Comparison of ENCODE assay signal across 1 cellular context in the genomic region with DNA sequence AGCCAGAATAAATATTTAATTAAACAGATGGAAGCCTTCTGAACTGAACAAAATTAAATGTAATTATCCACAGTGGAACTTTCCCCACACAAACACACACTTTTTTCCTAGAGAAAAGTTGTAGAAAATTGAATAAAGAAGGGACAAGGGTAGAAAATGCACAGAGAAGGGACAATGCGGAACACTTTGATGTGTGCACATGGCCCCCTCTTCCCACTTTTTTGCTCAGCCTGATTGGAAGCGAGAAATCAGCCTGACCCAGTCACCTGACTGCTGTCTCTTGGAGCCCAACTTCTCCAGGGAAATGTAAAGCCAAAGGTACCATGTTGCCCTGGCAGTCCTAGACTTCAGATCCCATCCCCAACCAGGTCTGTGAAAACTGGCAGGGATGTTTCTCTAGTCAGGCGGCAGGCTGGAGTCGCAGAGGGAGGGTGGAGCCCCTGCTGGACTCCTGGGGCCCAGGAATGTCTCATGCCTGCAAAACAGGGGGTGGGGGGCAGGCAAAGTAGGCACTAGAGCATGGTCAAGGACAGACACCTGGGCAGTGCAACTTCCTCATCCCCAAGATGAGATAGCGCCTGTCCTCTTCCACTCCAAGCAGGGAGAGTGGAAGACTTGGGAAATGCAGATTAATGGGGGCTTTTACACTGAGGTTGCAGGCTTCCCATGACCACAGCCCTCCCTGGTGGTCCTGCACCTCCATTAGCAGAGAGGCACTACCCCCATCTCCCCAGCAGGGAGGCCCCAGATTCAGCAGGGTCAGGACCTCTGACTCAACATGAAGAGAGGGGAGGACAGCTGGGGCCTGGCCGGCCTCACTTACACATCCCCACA.
A peak's percentile ranks its signal among the peaks of the same experiment; 100 is the strongest.
TF ChIP-seq lines count a peak whose summit lies in the region.

No MANE protein-coding gene starts in this region.

TF ChIP-seq in HepG2, 621 proteins besides CTCF, POLR2A, EP300 and RAD21 (continued from another document and continues in another):
- TF ChIP-seq, protein P1, sequence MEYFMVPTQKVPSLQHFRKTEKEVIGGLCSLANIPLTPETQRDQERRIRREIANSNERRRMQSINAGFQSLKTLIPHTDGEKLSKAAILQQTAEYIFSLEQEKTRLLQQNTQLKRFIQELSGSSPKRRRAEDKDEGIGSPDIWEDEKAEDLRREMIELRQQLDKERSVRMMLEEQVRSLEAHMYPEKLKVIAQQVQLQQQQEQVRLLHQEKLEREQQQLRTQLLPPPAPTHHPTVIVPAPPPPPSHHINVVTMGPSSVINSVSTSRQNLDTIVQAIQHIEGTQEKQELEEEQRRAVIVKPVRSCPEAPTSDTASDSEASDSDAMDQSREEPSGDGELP (IDR thresholded peaks at IDR 0.05; ENCODE audit: borderline replicate concordance, low read depth) = peak; percentile 58; the same call in 1 of the 2 replicates
- TF ChIP-seq ZNF878 (CRISPR knock-in tag; IDR thresholded peaks at IDR 0.05) = no peak
- no peak for TF ChIP-seq RARG (CRISPR knock-in tag; IDR thresholded peaks at IDR 0.05; ENCODE audit: low read depth)
- TF ChIP-seq MATR3 (CRISPR knock-in tag; IDR thresholded peaks at IDR 0.05) = no peak
- TF ChIP-seq SIN3A (IDR thresholded peaks at IDR 0.05; ENCODE audit: borderline replicate concordance, low read depth, low read length) = peak; percentile 21; the same call in 1 of the 2 replicates
- no peak for TF ChIP-seq EEA1 (CRISPR knock-in tag; IDR thresholded peaks at IDR 0.05; ENCODE audit: borderline replicate concordance)
- no peak for TF ChIP-seq STAT5B (CRISPR knock-in tag; IDR thresholded peaks at IDR 0.05)
- TF ChIP-seq ZNF713 (CRISPR knock-in tag; IDR thresholded peaks at IDR 0.05) = no peak
- no peak; the same call in 1 of the 2 replicates for TF ChIP-seq ARNTL (CRISPR knock-in tag; IDR thresholded peaks at IDR 0.05)
- TF ChIP-seq FOXM1 (CRISPR knock-in tag; IDR thresholded peaks at IDR 0.05) = no peak
- TF ChIP-seq, protein P2, sequence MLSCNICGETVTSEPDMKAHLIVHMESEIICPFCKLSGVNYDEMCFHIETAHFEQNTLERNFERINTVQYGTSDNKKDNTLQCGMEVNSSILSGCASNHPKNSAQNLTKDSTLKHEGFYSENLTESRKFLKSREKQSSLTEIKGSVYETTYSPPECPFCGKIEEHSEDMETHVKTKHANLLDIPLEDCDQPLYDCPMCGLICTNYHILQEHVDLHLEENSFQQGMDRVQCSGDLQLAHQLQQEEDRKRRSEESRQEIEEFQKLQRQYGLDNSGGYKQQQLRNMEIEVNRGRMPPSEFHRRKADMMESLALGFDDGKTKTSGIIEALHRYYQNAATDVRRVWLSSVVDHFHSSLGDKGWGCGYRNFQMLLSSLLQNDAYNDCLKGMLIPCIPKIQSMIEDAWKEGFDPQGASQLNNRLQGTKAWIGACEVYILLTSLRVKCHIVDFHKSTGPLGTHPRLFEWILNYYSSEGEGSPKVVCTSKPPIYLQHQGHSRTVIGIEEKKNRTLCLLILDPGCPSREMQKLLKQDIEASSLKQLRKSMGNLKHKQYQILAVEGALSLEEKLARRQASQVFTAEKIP (CRISPR knock-in tag; IDR thresholded peaks at IDR 0.05; ENCODE audit: borderline replicate concordance) = no peak
- no peak for TF ChIP-seq ZNF720 (CRISPR knock-in tag; IDR thresholded peaks at IDR 0.05)
- TF ChIP-seq, protein P3, sequence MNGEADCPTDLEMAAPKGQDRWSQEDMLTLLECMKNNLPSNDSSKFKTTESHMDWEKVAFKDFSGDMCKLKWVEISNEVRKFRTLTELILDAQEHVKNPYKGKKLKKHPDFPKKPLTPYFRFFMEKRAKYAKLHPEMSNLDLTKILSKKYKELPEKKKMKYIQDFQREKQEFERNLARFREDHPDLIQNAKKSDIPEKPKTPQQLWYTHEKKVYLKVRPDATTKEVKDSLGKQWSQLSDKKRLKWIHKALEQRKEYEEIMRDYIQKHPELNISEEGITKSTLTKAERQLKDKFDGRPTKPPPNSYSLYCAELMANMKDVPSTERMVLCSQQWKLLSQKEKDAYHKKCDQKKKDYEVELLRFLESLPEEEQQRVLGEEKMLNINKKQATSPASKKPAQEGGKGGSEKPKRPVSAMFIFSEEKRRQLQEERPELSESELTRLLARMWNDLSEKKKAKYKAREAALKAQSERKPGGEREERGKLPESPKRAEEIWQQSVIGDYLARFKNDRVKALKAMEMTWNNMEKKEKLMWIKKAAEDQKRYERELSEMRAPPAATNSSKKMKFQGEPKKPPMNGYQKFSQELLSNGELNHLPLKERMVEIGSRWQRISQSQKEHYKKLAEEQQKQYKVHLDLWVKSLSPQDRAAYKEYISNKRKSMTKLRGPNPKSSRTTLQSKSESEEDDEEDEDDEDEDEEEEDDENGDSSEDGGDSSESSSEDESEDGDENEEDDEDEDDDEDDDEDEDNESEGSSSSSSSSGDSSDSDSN (CRISPR knock-in tag; IDR thresholded peaks at IDR 0.05) = no peak; the same call in 1 of the 2 replicates
- TF ChIP-seq IKZF1 (IDR thresholded peaks at IDR 0.05) = no peak
- TF ChIP-seq HNRNPUL1 (IDR thresholded peaks at IDR 0.05; ENCODE audit: low read depth, low read length) = no peak
- no peak for TF ChIP-seq PAF1 (CRISPR knock-in tag; IDR thresholded peaks at IDR 0.05)
- TF ChIP-seq, protein P4, sequence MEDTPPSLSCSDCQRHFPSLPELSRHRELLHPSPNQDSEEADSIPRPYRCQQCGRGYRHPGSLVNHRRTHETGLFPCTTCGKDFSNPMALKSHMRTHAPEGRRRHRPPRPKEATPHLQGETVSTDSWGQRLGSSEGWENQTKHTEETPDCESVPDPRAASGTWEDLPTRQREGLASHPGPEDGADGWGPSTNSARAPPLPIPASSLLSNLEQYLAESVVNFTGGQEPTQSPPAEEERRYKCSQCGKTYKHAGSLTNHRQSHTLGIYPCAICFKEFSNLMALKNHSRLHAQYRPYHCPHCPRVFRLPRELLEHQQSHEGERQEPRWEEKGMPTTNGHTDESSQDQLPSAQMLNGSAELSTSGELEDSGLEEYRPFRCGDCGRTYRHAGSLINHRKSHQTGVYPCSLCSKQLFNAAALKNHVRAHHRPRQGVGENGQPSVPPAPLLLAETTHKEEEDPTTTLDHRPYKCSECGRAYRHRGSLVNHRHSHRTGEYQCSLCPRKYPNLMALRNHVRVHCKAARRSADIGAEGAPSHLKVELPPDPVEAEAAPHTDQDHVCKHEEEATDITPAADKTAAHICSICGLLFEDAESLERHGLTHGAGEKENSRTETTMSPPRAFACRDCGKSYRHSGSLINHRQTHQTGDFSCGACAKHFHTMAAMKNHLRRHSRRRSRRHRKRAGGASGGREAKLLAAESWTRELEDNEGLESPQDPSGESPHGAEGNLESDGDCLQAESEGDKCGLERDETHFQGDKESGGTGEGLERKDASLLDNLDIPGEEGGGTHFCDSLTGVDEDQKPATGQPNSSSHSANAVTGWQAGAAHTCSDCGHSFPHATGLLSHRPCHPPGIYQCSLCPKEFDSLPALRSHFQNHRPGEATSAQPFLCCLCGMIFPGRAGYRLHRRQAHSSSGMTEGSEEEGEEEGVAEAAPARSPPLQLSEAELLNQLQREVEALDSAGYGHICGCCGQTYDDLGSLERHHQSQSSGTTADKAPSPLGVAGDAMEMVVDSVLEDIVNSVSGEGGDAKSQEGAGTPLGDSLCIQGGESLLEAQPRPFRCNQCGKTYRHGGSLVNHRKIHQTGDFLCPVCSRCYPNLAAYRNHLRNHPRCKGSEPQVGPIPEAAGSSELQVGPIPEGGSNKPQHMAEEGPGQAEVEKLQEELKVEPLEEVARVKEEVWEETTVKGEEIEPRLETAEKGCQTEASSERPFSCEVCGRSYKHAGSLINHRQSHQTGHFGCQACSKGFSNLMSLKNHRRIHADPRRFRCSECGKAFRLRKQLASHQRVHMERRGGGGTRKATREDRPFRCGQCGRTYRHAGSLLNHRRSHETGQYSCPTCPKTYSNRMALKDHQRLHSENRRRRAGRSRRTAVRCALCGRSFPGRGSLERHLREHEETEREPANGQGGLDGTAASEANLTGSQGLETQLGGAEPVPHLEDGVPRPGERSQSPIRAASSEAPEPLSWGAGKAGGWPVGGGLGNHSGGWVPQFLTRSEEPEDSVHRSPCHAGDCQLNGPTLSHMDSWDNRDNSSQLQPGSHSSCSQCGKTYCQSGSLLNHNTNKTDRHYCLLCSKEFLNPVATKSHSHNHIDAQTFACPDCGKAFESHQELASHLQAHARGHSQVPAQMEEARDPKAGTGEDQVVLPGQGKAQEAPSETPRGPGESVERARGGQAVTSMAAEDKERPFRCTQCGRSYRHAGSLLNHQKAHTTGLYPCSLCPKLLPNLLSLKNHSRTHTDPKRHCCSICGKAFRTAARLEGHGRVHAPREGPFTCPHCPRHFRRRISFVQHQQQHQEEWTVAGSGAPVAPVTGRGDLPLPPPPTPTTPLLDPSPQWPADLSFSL (CRISPR knock-in tag; IDR thresholded peaks at IDR 0.05) = no peak
- no peak for TF ChIP-seq HNF1A (IDR thresholded peaks at IDR 0.05; ENCODE audit: low read depth)
- TF ChIP-seq HNF1A (CRISPR knock-in tag; IDR thresholded peaks at IDR 0.05; ENCODE audit: borderline replicate concordance) = 0 out of 2 replicates have a peak, but pooled peaks have one; percentile 9
- peak; percentile 33 for TF ChIP-seq MED8 (CRISPR knock-in tag; IDR thresholded peaks at IDR 0.05; ENCODE audit: insufficient replicate concordance)
- TF ChIP-seq PRDM10 (CRISPR knock-in tag; IDR thresholded peaks at IDR 0.05; ENCODE audit: low read depth) = peak; percentile 89
- no peak for TF ChIP-seq ZNF33A (CRISPR knock-in tag; IDR thresholded peaks at IDR 0.05; ENCODE audit: borderline replicate concordance)
- no peak for TF ChIP-seq ZNF256 (CRISPR knock-in tag; conservative IDR thresholded peaks at IDR 0.05)
- TF ChIP-seq ZSCAN21 (CRISPR knock-in tag; IDR thresholded peaks at IDR 0.05; ENCODE audit: borderline replicate concordance) = no peak
- TF ChIP-seq MTF2 (CRISPR knock-in tag; IDR thresholded peaks at IDR 0.05; ENCODE audit: borderline replicate concordance) = no peak
- TF ChIP-seq IRF1 (CRISPR knock-in tag; IDR thresholded peaks at IDR 0.05; ENCODE audit: low read depth) = no peak
- no peak for TF ChIP-seq ARNT (IDR thresholded peaks at IDR 0.05)
- TF ChIP-seq NCOR1 (IDR thresholded peaks at IDR 0.05; ENCODE audit: borderline replicate concordance, low read length) = peak; percentile 93
- TF ChIP-seq JUN (CRISPR knock-in tag; IDR thresholded peaks at IDR 0.05) = no peak
- TF ChIP-seq PITX1 (CRISPR knock-in tag; IDR thresholded peaks at IDR 0.05) = no peak; the same call in 1 of the 2 replicates
- no peak for TF ChIP-seq MAF1 (CRISPR knock-in tag; IDR thresholded peaks at IDR 0.05; ENCODE audit: borderline replicate concordance)
- TF ChIP-seq, protein P5, sequence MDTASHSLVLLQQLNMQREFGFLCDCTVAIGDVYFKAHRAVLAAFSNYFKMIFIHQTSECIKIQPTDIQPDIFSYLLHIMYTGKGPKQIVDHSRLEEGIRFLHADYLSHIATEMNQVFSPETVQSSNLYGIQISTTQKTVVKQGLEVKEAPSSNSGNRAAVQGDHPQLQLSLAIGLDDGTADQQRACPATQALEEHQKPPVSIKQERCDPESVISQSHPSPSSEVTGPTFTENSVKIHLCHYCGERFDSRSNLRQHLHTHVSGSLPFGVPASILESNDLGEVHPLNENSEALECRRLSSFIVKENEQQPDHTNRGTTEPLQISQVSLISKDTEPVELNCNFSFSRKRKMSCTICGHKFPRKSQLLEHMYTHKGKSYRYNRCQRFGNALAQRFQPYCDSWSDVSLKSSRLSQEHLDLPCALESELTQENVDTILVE (CRISPR knock-in tag; IDR thresholded peaks at IDR 0.05) = no peak
